ENCODE assay signal across 1 cellular context in genomic region chr12:58895053-58895452, GRCh38.
TF ChIP-seq lines count a peak whose summit lies in the region.

No MANE protein-coding gene starts in this region.

TF ChIP-seq in IMR-90, 13 proteins besides CTCF, POLR2A, EP300 and RAD21:
- TF ChIP-seq BHLHE40 (IDR thresholded peaks at IDR 0.05; ENCODE audit: low read depth, low read length) (no peak), NFE2L2 (IDR thresholded peaks at IDR 0.05; ENCODE audit: low read depth, low read length) (no peak), FOS (IDR thresholded peaks at IDR 0.05; ENCODE audit: low read depth, low read length) (no peak), ELK1 (IDR thresholded peaks at IDR 0.05; ENCODE audit: borderline replicate concordance, low read depth, low read length) (no peak), USF2 (IDR thresholded peaks at IDR 0.05; ENCODE audit: low read depth, low read length) (no peak), MXI1 (IDR thresholded peaks at IDR 0.05; ENCODE audit: borderline replicate concordance, low read depth, low read length) (no peak), RCOR1 (IDR thresholded peaks at IDR 0.05; ENCODE audit: insufficient replicate concordance, low read length) (no peak), MAFK (IDR thresholded peaks at IDR 0.05; ENCODE audit: low read depth, low read length) (no peak), CHD1 (IDR thresholded peaks at IDR 0.05; ENCODE audit: low read depth, low read length) (no peak), SMC3 (IDR thresholded peaks at IDR 0.05; ENCODE audit: low read depth, low read length) (no peak), MAZ (IDR thresholded peaks at IDR 0.05; ENCODE audit: borderline replicate concordance, low read depth, low read length) (no peak), CEBPB (IDR thresholded peaks at IDR 0.05; ENCODE audit: low read depth, low read length) (no peak), RFX5 (IDR thresholded peaks at IDR 0.05; ENCODE audit: low read depth, low read length) (no peak)
